10 cellular contexts compared by ENCODE assay signal in the genomic region with DNA sequence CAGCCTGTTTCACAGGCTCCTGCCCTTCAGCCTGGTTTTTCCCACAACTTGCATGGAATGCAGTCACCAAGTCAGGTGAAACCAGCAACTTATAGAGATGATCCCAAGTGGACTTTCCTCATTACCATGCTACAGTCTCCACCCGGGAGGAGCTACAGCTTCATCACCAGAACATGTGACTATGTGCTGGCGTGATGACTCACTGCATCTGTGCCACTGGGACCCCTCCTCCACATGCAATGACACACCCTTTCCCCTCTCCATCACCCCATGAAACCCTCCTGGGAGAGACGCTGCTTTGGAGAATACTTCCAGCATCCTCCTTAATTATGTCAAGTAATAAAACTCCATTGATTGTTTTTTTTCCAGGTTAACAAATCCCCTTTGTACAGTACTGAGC. TPM values are rescaled to one million over a fixed set of nuclear protein-coding genes. Genes with fewer than 3 reads are reported as not detected.
A peak's percentile ranks its signal among the peaks of the same experiment; 100 is the strongest.
DNase-seq lines count a peak whose midpoint lies in the region; ATAC-seq and TF ChIP-seq lines count a peak whose summit lies in the region.
"Had no signal": no experiment of that assay in that cellular context is flagged by ENCODE, and none has a peak within 500 bp of the region (broad histone marks: within the 10 kb centered on the region; RNA-seq: fewer than 3 reads in every experiment).

No MANE protein-coding gene starts in this region.

- peaks cover 3% of the 10 kb centered on the region for H3K27me3 Mint-ChIP-seq in nephron progenitor cell (ENCODE audit: low read depth, poor library complexity)
- H3K27me3 Mint-ChIP-seq: activated naive CD8-positive, alpha-beta T cell treated with anti-CD3 and anti-CD28 coated beads, Interleukin-2, amount 10 ng/mL, durations not matched to agents 7 days and 5 days had no signal

- H3K36me3 Mint-ChIP-seq in nephron progenitor cell (ENCODE audit: low read depth): peaks cover 60% of the 10 kb centered on the region

- H3K4me3 ChIP-seq in NB4 (ENCODE audit: low read depth, low read length) (no peak overlapping the region), choroid plexus epithelial cell (ENCODE audit: low read depth, low read length) (no peak overlapping the region)

- H3K9me3 Mint-ChIP-seq in nephron progenitor cell: no peaks in the 10 kb centered on the region
- H3K9me3 Mint-ChIP-seq: activated naive CD8-positive, alpha-beta T cell treated with anti-CD3 and anti-CD28 coated beads, Interleukin-2, amount 10 ng/mL, durations not matched to agents 7 days and 5 days had no signal

- DNase-seq in Daoy (ENCODE audit: low read depth): peak; percentile 85
- DNase-seq in NB4 (ENCODE audit: low read depth): peak; percentile 61
- DNase-seq in choroid plexus epithelial cell (ENCODE audit: low read depth): peak; percentile 71
- DNase-seq in nephron progenitor cell: no peak
- no peak for DNase-seq in NCI-H345 (lab: John Stamatoyannopoulos, UW)
- DNase-seq: activated naive CD8-positive, alpha-beta T cell treated with anti-CD3 and anti-CD28 coated beads, Interleukin-2, amount 10 ng/mL, durations not matched to agents 7 days and 5 days; NK-92 treated with Interleukin-12 subunit alpha and Interleukin-12 subunit beta, amount 100 ng/mL, for 24 hours had no signal

- no peak overlapping the region for H3K4me3 Mint-ChIP-seq in nephron progenitor cell
- H3K4me3 Mint-ChIP-seq: activated naive CD8-positive, alpha-beta T cell treated with anti-CD3 and anti-CD28 coated beads, Interleukin-2, amount 10 ng/mL, durations not matched to agents 7 days and 5 days had no signal

- TF ChIP-seq CTCF in NB4 (IDR thresholded peaks at IDR 0.05; ENCODE audit: low read depth, low read length): no peak
- TF ChIP-seq CTCF in choroid plexus epithelial cell (conservative IDR thresholded peaks at IDR 0.05; ENCODE audit: low read depth, low read length): no peak
- no peak for TF ChIP-seq CTCF in nephron progenitor cell (IDR thresholded peaks at IDR 0.05)

- TF ChIP-seq POLR2A in NB4 (IDR thresholded peaks at IDR 0.05; ENCODE audit: extremely low read depth, insufficient read length): no peak

- ATAC-seq in GM21737 (IDR thresholded peaks at IDR 0.05; ENCODE audit: unreplicated experiment) (no peak), HG02759 (IDR thresholded peaks at IDR 0.05; ENCODE audit: unreplicated experiment) (no peak), HG03571 (IDR thresholded peaks at IDR 0.05; ENCODE audit: unreplicated experiment) (no peak)

- H3K27ac Mint-ChIP-seq in nephron progenitor cell: peak overlapping the region; percentile 9
- H3K27ac Mint-ChIP-seq: activated naive CD8-positive, alpha-beta T cell treated with anti-CD3 and anti-CD28 coated beads, Interleukin-2, amount 10 ng/mL, durations not matched to agents 7 days and 5 days had no signal

- H3K4me1 Mint-ChIP-seq in nephron progenitor cell: peaks cover 7% of the 10 kb centered on the region

RNA-seq across cellular contexts. Expression of a gene that starts 17.6 kb away (rescaled TPM):
- 29.0 and 30.5 TPM in 2 replicates for total RNA-seq in Daoy (2014; rRNA removed; shearing (Covaris generic))

RNA-seq across cellular contexts. Expression of a gene that starts 20.7 kb away (rescaled TPM):
- not detected in 2 replicates for total RNA-seq in Daoy (2014; rRNA removed; shearing (Covaris generic))
- total RNA-seq: activated naive CD8-positive, alpha-beta T cell treated with anti-CD3 and anti-CD28 coated beads, Interleukin-2, amount 10 ng/mL, durations not matched to agents 7 days and 5 days had no signal

Comparison
In these comparisons a context has a peak if more than half of its experiments do, and no peak if none do; other contexts are left out.
1. DNase-seq: peak in Daoy (single experiment), NB4 (single experiment) and choroid plexus epithelial cell (single experiment); none in nephron progenitor cell (single experiment) and NCI-H345 (single experiment).